Comparison of ENCODE assay signal across 9 cellular contexts in genomic region chr6:11921017-11921438, GRCh38.
DNase-seq lines count a peak whose midpoint lies in the region; ATAC-seq, FAIRE-seq and TF ChIP-seq lines count a peak whose summit lies in the region.
"Had no signal": no experiment of that assay in that cellular context is flagged by ENCODE, and none has a peak within 500 bp of the region (broad histone marks: within the 10 kb centered on the region; RNA-seq: fewer than 3 reads in every experiment).

No MANE protein-coding gene starts in this region.

- peak overlapping the region; percentile 71 for H3K9ac ChIP-seq in astrocyte (ENCODE audit: low read length)

- WGBS in hepatocyte (ENCODE audit: low lambda C conversion rate, missing lambda C conversion rate), result 28% methylated on average over 5 of the region's 5 CpGs

- FAIRE-seq in astrocyte (lab: Jason Lieb, UNC), result peak; percentile 82

- ATAC-seq in HG03520 (IDR thresholded peaks at IDR 0.05; ENCODE audit: unreplicated experiment) (no peak), GM21515 (IDR thresholded peaks at IDR 0.05; ENCODE audit: unreplicated experiment) (no peak), HG03442 (IDR thresholded peaks at IDR 0.05; ENCODE audit: unreplicated experiment) (no peak)

- no peak overlapping the region for H3K4me3 ChIP-seq in H7 (ENCODE audit: insufficient read depth, low read depth, low read length)
- H3K4me3 ChIP-seq in astrocyte (ENCODE audit: insufficient read depth, low read depth, low read length), result no peak overlapping the region
- H3K4me3 ChIP-seq in hepatocyte, result no peak overlapping the region
- H3K4me3 ChIP-seq in skin epidermis, result no peak overlapping the region

- TF ChIP-seq CTCF in astrocyte (IDR thresholded peaks at IDR 0.05; ENCODE audit: insufficient read depth, low read depth, low read length), result no peak
- no peak for TF ChIP-seq CTCF in hepatocyte (IDR thresholded peaks at IDR 0.05; ENCODE audit: poor library complexity)

- DNase-seq in H7, result peak; percentile 22
- peak; percentile 93 for DNase-seq in astrocyte (ENCODE audit: low read depth)
- peak; percentile 89 for DNase-seq in hepatocyte (ENCODE audit: low spot score)
- DNase-seq in putamen (ENCODE audit: low spot score), result no peak
- DNase-seq: KG1 had no signal

- H3K27ac ChIP-seq in astrocyte (ENCODE audit: low read depth, low read length) (peak overlapping the region; percentile 73), hepatocyte (peak overlapping the region; percentile 86), skin epidermis (peak overlapping the region in 14 of 21 experiments; percentile 4 to 67 (median 45))

- H3K9me2 ChIP-seq in hepatocyte (replicated peaks; ENCODE audit: insufficient read depth), result no peaks in the 10 kb centered on the region

- no peaks in the 10 kb centered on the region for H3K27me3 Mint-ChIP-seq in astrocyte (ENCODE audit: low read depth, unreplicated experiment)

- no peaks in the 10 kb centered on the region for H3K9me3 Mint-ChIP-seq in astrocyte (ENCODE audit: unreplicated experiment)

- peak overlapping the region; percentile 96 for H3K27ac Mint-ChIP-seq in astrocyte (ENCODE audit: unreplicated experiment)

- H2AFZ ChIP-seq in astrocyte (ENCODE audit: low read depth, low read length) (peak overlapping the region; percentile 42), hepatocyte (no peak overlapping the region)

- H4K20me1 ChIP-seq in astrocyte (ENCODE audit: insufficient read depth, low read length) (no peaks in the 10 kb centered on the region), hepatocyte (ENCODE audit: insufficient read depth, poor library complexity, severe bottlenecking) (no peaks in the 10 kb centered on the region)

- H3K4me1 ChIP-seq in astrocyte (ENCODE audit: insufficient read depth, low read length) (peaks cover 33% of the 10 kb centered on the region), hepatocyte (ENCODE audit: insufficient read depth) (peaks cover 39% of the 10 kb centered on the region)

- H3K4me2 ChIP-seq in astrocyte (ENCODE audit: low read length), result peak overlapping the region; percentile 48
- H3K4me2 ChIP-seq in hepatocyte, result no peak overlapping the region

- H3K4me3 Mint-ChIP-seq in astrocyte (ENCODE audit: unreplicated experiment), result no peak overlapping the region

- no peaks in the 10 kb centered on the region for H3K36me3 ChIP-seq in H7 (replicated peaks; ENCODE audit: control insufficient read depth, insufficient read depth, low read length)
- H3K36me3 ChIP-seq in astrocyte (ENCODE audit: insufficient read depth, low read length), result no peaks in the 10 kb centered on the region
- no peaks in the 10 kb centered on the region for H3K36me3 ChIP-seq in hepatocyte (replicated peaks; ENCODE audit: insufficient read depth, low read depth)

- H3K79me2 ChIP-seq in astrocyte (ENCODE audit: insufficient read depth, low read length) (no peaks in the 10 kb centered on the region), hepatocyte (no peaks in the 10 kb centered on the region)

- no peaks in the 10 kb centered on the region for H3K27me3 ChIP-seq in H7 (ENCODE audit: control insufficient read depth, insufficient read depth, low read length)
- no peaks in the 10 kb centered on the region for H3K27me3 ChIP-seq in astrocyte (ENCODE audit: insufficient read depth, low read length)
- no peaks in the 10 kb centered on the region for H3K27me3 ChIP-seq in hepatocyte

- H3K36me3 Mint-ChIP-seq in astrocyte (ENCODE audit: low read depth, unreplicated experiment), result no peaks in the 10 kb centered on the region

- peaks cover 22% of the 10 kb centered on the region for H3K4me1 Mint-ChIP-seq in astrocyte (ENCODE audit: low read depth, unreplicated experiment)

- H3K9me3 ChIP-seq in astrocyte (ENCODE audit: insufficient read depth, low read depth, low read length) (no peaks in the 10 kb centered on the region), hepatocyte (ENCODE audit: low read depth) (no peaks in the 10 kb centered on the region)
